Comparison of ENCODE assay signal across 8 cellular contexts in genomic region chr1:242524571-242525359, GRCh38. TPM values are rescaled to one million over a fixed set of nuclear protein-coding genes. Genes with fewer than 3 reads are reported as not detected.
DNase-seq lines count a peak whose midpoint lies in the region; ATAC-seq and TF ChIP-seq lines count a peak whose summit lies in the region.

Gene PLD5, minus strand, starts transcription at chr1:242524697.

- peak within 1 kb of the TSS; percentile 39 to 71 (median 60) for H3K4me3 ChIP-seq in BLaER1 treated with 17β-estradiol and CSF1 and Interleukin-3, amounts not matched to agents 10 nM and 100 nM
- H3K4me3 ChIP-seq in HUES64 (ENCODE audit: low read length) (peak within 1 kb of the TSS; percentile 73), ascending aorta (peak within 1 kb of the TSS; percentile 56 to 84), kidney epithelial cell (ENCODE audit: low read depth, low read length) (peak within 1 kb of the TSS; percentile 54), tibial artery (peak within 1 kb of the TSS; percentile 66 to 79)

- ATAC-seq in HG02870 (IDR thresholded peaks at IDR 0.05; ENCODE audit: unreplicated experiment): no peak
- ATAC-seq in GM19328 (IDR thresholded peaks at IDR 0.05; ENCODE audit: unreplicated experiment): no peak

- peaks cover 0 to 7% (median 2%) of the 10 kb centered on the region in 10 experiments; a peak in 5 of 20 replicates for H3K4me1 ChIP-seq in BLaER1 treated with 17β-estradiol and CSF1 and Interleukin-3, amounts not matched to agents 10 nM and 100 nM
- H3K4me1 ChIP-seq in HUES64 (ENCODE audit: insufficient read depth, low read length) (peaks cover 18% of the 10 kb centered on the region; the same call in 1 of the 2 replicates), ascending aorta (peaks cover 0 to 3% of the 10 kb centered on the region in 2 donors), tibial artery (peaks cover 0 to 23% (median 9%) of the 10 kb centered on the region in 4 donors)

- H3K27me3 ChIP-seq in BLaER1 treated with 17β-estradiol and CSF1 and Interleukin-3, amounts not matched to agents 10 nM and 100 nM: peaks cover 14 to 31% (median 25%) of the 10 kb centered on the region in 11 experiments; a peak in 21 of 22 replicates
- peaks cover 49% of the 10 kb centered on the region for H3K27me3 ChIP-seq in HUES64 (ENCODE audit: insufficient read depth, low read length)
- no peaks in the 10 kb centered on the region for H3K27me3 ChIP-seq in ascending aorta
- peaks cover 20% of the 10 kb centered on the region for H3K27me3 ChIP-seq in kidney epithelial cell (ENCODE audit: control insufficient read depth, insufficient read depth, low read length)
- H3K27me3 ChIP-seq in tibial artery: no peaks in the 10 kb centered on the region

- H3K36me3 ChIP-seq in BLaER1 treated with 17β-estradiol and CSF1 and Interleukin-3, amounts not matched to agents 10 nM and 100 nM: no peaks in the 10 kb centered on the region
- H3K36me3 ChIP-seq in HUES64 (ENCODE audit: insufficient read depth, low read length) (no peaks in the 10 kb centered on the region), ascending aorta (no peaks in the 10 kb centered on the region), kidney epithelial cell (ENCODE audit: control insufficient read depth, insufficient read depth, low read length) (no peaks in the 10 kb centered on the region), tibial artery (no peaks in the 10 kb centered on the region)

- DNase-seq in ascending aorta (ENCODE audit: low spot score in 2 of 2) (peak in 1 of 2 donors; percentile 69), kidney epithelial cell (ENCODE audit: low read depth) (no peak), tibial artery (no peak), NCI-H2029 (lab: John Stamatoyannopoulos, UW) (no peak)

- under 1% methylated on average over 77 of the region's 77 CpGs for WGBS in HUES64

- intact Hi-C loops in ascending aorta (cut with DNase I) (loop anchor here (2.0 kb wide), 2 partner anchors 28 to 58 kb away; no protein-coding TSS in a partner anchor), tibial artery (cut with DNase I; ENCODE audit: low total_unique reads) (no loop called here)

- H3K4me2 ChIP-seq in BLaER1 treated with 17β-estradiol and CSF1 and Interleukin-3, amounts not matched to agents 10 nM and 100 nM: peak within 1 kb of the TSS; percentile 70 to 82 (median 81)

- no peak within 1 kb of the TSS for H3K27ac ChIP-seq in BLaER1 treated with 17β-estradiol and CSF1 and Interleukin-3, amounts not matched to agents 10 nM and 100 nM
- H3K27ac ChIP-seq in HUES64 (ENCODE audit: low read depth, low read length): peak within 1 kb of the TSS; percentile 60; the same call in 1 of the 2 replicates
- peak within 1 kb of the TSS; percentile 55 to 62 for H3K27ac ChIP-seq in ascending aorta
- H3K27ac ChIP-seq in tibial artery: peak within 1 kb of the TSS; percentile 58 to 61

- peak within 1 kb of the TSS in 7 of 11 experiments; percentile 24 to 53 (median 32); a peak in 5 of 22 replicates for H3K9ac ChIP-seq in BLaER1 treated with 17β-estradiol and CSF1 and Interleukin-3, amounts not matched to agents 10 nM and 100 nM
- peak within 1 kb of the TSS; percentile 66 for H3K9ac ChIP-seq in HUES64 (ENCODE audit: low read depth, low read length)

- H4K20me1 ChIP-seq in BLaER1 treated with 17β-estradiol and CSF1 and Interleukin-3, amounts not matched to agents 10 nM and 100 nM: no peaks in the 10 kb centered on the region; a peak in 2 of 22 replicates

- H3K9me3 ChIP-seq in BLaER1 treated with 17β-estradiol and CSF1 and Interleukin-3, amounts not matched to agents 10 nM and 100 nM (replicated peaks in 1 of 11): peaks cover 5 to 18% (median 11%) of the 10 kb centered on the region in 11 experiments; a peak in 13 of 22 replicates
- H3K9me3 ChIP-seq in HUES64 (ENCODE audit: insufficient read depth, low read depth, low read length) (no peaks in the 10 kb centered on the region), ascending aorta (no peaks in the 10 kb centered on the region), tibial artery (no peaks in the 10 kb centered on the region)

- TF ChIP-seq CTCF in ascending aorta (IDR thresholded peaks at IDR 0.05): no peak
- no peak for TF ChIP-seq CTCF in kidney epithelial cell (IDR thresholded peaks at IDR 0.05; ENCODE audit: insufficient read depth, low read length, poor library complexity, severe bottlenecking)
- no peak for TF ChIP-seq CTCF in tibial artery (IDR thresholded peaks at IDR 0.05)

RNA-seq across cellular contexts. Expression of gene PLD5, which starts in this region (rescaled TPM):
- 2.9 TPM for polyA plus RNA-seq in HUES64 (2013, experiment 1 of 2)
- 3.2 TPM for polyA plus RNA-seq in HUES64 (2013, experiment 2 of 2)
- 6.6 TPM for total RNA-seq in ascending aorta
- total RNA-seq in kidney epithelial cell: 0.89 and 1.9 TPM in 2 replicates

Comparison
In these comparisons a context has a peak if more than half of its experiments do, and no peak if none do; other contexts are left out.
1. H3K27ac ChIP-seq: peak in HUES64 (single experiment), ascending aorta (2 of 2) and tibial artery (2 of 2); none in BLaER1 treated with 17β-estradiol and CSF1 and Interleukin-3, amounts not matched to agents 10 nM and 100 nM (0 of 11).
2. Peak in every context shown above with its lines, with median percentiles within 50 percentile points of each other: H3K4me3 ChIP-seq.